Comparison of ENCODE assay signal across 22 cellular contexts in genomic region chr10:33706746-33707145, GRCh38.
DNase-seq lines count a peak whose midpoint lies in the region; ATAC-seq and TF ChIP-seq lines count a peak whose summit lies in the region.
"Had no signal": no experiment of that assay in that cellular context is flagged by ENCODE, and none has a peak within 500 bp of the region (broad histone marks: within the 10 kb centered on the region; RNA-seq: fewer than 3 reads in every experiment).

No MANE protein-coding gene starts in this region.

- no peaks in the 10 kb centered on the region for H3K36me3 Mint-ChIP-seq in nephron progenitor cell (ENCODE audit: low read depth)
- no peaks in the 10 kb centered on the region for H3K36me3 Mint-ChIP-seq in natural killer cell treated with Interleukin-12 subunit alpha and Interleukin-12 subunit beta and Interleukin-15 and Interleukin-18, amount 100 ng/mL, for 72 hours
- H3K36me3 Mint-ChIP-seq: activated naive CD8-positive, alpha-beta T cell had no signal

- H3F3A ChIP-seq in PC-3 (ENCODE audit: low read length, unreplicated experiment): no peaks in the 10 kb centered on the region

- H3K9ac ChIP-seq in PC-3 (ENCODE audit: low read length): peak overlapping the region; percentile 32

- no peak overlapping the region for H2AFZ ChIP-seq in PC-3 (ENCODE audit: low read length)
- H2AFZ ChIP-seq: PC-9 had no signal

- no peaks in the 10 kb centered on the region for H3K9me3 ChIP-seq in PC-3 (ENCODE audit: low read length)
- H3K9me3 ChIP-seq: esophagus squamous epithelium had no signal

- no peaks in the 10 kb centered on the region for H3K27me3 Mint-ChIP-seq in nephron progenitor cell (ENCODE audit: low read depth, poor library complexity)
- peaks cover 25 to 31% of the 10 kb centered on the region in 2 donors for H3K27me3 Mint-ChIP-seq in natural killer cell treated with Interleukin-12 subunit alpha and Interleukin-12 subunit beta and Interleukin-15 and Interleukin-18, amount 100 ng/mL, for 72 hours
- H3K27me3 Mint-ChIP-seq: B cell had no signal

- H3K4me1 ChIP-seq in PC-3 (ENCODE audit: insufficient read depth, low read length): peaks cover 40% of the 10 kb centered on the region

- H4K20me1 ChIP-seq in PC-3 (ENCODE audit: low read length): no peaks in the 10 kb centered on the region

- peak overlapping the region; percentile 46 for H3K27ac Mint-ChIP-seq in nephron progenitor cell
- H3K27ac Mint-ChIP-seq in natural killer cell treated with Interleukin-12 subunit alpha and Interleukin-12 subunit beta and Interleukin-15 and Interleukin-18, amount 100 ng/mL, for 72 hours: no peak overlapping the region
- H3K27ac Mint-ChIP-seq: activated naive CD8-positive, alpha-beta T cell; activated T-cell treated with anti-CD3 and anti-CD28 coated beads, Interleukin-2, amount 50 U/mL, for 72 hours; B cell had no signal

- H3K27me3 ChIP-seq in PC-3 (ENCODE audit: low read length): no peaks in the 10 kb centered on the region
- H3K27me3 ChIP-seq: esophagus squamous epithelium had no signal

- DNase-seq in AG20443 (ENCODE audit: low spot score): peak; percentile 45
- peak; percentile 57 for DNase-seq in PC-3
- DNase-seq in fibroblast of mammary gland (ENCODE audit: low read depth): peak; percentile 81
- no peak for DNase-seq in nephron progenitor cell
- no peak for DNase-seq in SW480 (ENCODE audit: low spot score)
- DNase-seq in effector CD8-positive, alpha-beta T cell (lab: John Stamatoyannopoulos, UW): no peak
- DNase-seq in natural killer cell treated with Interleukin-12 subunit alpha and Interleukin-12 subunit beta and Interleukin-15 and Interleukin-18, amount 100 ng/mL, for 72 hours (ENCODE audit: low spot score): no peak
- DNase-seq: activated CD8-positive, alpha-beta memory T cell treated with anti-CD3 and anti-CD28 coated beads for 24 hours; activated T-cell treated with anti-CD3 and anti-CD28 coated beads, Interleukin-2, amount 50 U/mL, for 72 hours; effector CD4-positive, alpha-beta T cell; esophagus squamous epithelium; Kasumi-1; NCI-H1105 treated with DMSO at 0.1 percent for 48 hours; NCI-H2171; NCI-H69; PC-9; stimulated activated naive CD8-positive, alpha-beta T cell treated with anti-CD3 and anti-CD28 coated beads, Interleukin-15, Interleukin-2, amounts not matched to agents 100 U/mL and 50 U/mL, for 24 hours had no signal

- intact Hi-C loops in PC-3 (cut with micrococcal nuclease): loop anchor here (10.0 kb wide), 1 partner anchor 258 kb away; no protein-coding TSS in a partner anchor

- H3K36me3 ChIP-seq in PC-3 (ENCODE audit: low read depth, low read length): no peaks in the 10 kb centered on the region
- H3K36me3 ChIP-seq: esophagus squamous epithelium had no signal

- no peak for TF ChIP-seq CTCF in PC-3 (conservative IDR thresholded peaks at IDR 0.05; ENCODE audit: low read depth, low read length)
- no peak for TF ChIP-seq CTCF in fibroblast of mammary gland (conservative IDR thresholded peaks at IDR 0.05; ENCODE audit: control insufficient read depth, insufficient read depth, low read depth, low read length)
- TF ChIP-seq CTCF in nephron progenitor cell (IDR thresholded peaks at IDR 0.05): no peak

- peak overlapping the region; percentile 17 for H3K4me2 ChIP-seq in PC-3 (ENCODE audit: low read length)
- H3K4me2 ChIP-seq: PC-9 had no signal

- peaks cover 25% of the 10 kb centered on the region for H3K4me1 Mint-ChIP-seq in nephron progenitor cell
- H3K4me1 Mint-ChIP-seq in natural killer cell treated with Interleukin-12 subunit alpha and Interleukin-12 subunit beta and Interleukin-15 and Interleukin-18, amount 100 ng/mL, for 72 hours (ENCODE audit: low read depth in 2 of 2): no peaks in the 10 kb centered on the region
- H3K4me1 Mint-ChIP-seq: B cell had no signal

- CTCF ChIA-PET in PC-3 (lab: Charles Lee): no interaction called here

- H3K4me3 ChIP-seq in PC-3 (ENCODE audit: low read length) (no peak overlapping the region), fibroblast of mammary gland (ENCODE audit: control insufficient read depth, low read depth, low read length) (no peak overlapping the region)
- H3K4me3 ChIP-seq: esophagus squamous epithelium, GM12878, PC-9 had no signal

- POLR2A ChIA-PET in PC-3 (lab: Charles Lee; ENCODE audit: unreplicated experiment): no interaction called here

- no peaks in the 10 kb centered on the region for H3K9me3 Mint-ChIP-seq in nephron progenitor cell
- no peaks in the 10 kb centered on the region for H3K9me3 Mint-ChIP-seq in natural killer cell treated with Interleukin-12 subunit alpha and Interleukin-12 subunit beta and Interleukin-15 and Interleukin-18, amount 100 ng/mL, for 72 hours
- H3K9me3 Mint-ChIP-seq: activated T-cell treated with anti-CD3 and anti-CD28 coated beads, Interleukin-2, amount 50 U/mL, for 72 hours had no signal

- ATAC-seq in PC-3 (no peak), GM21367 (IDR thresholded peaks at IDR 0.05; ENCODE audit: unreplicated experiment) (no peak)
- no peak for ATAC-seq in natural killer cell treated with Interleukin-12 subunit alpha and Interleukin-12 subunit beta and Interleukin-15 and Interleukin-18, amount 100 ng/mL, for 72 hours
- ATAC-seq: activated CD4-positive, CD25-positive, alpha-beta regulatory T cell treated with anti-CD3 and anti-CD28 coated beads, Interleukin-2, amount 50 U/mL, for 24 hours; activated T-cell treated with anti-CD3 and anti-CD28 coated beads, Interleukin-2, amount 50 U/mL, for 72 hours; GM12878; stimulated activated naive CD8-positive, alpha-beta T cell treated with anti-CD3 and anti-CD28 coated beads, Interleukin-15, Interleukin-2, amounts not matched to agents 100 U/mL and 50 U/mL, for 24 hours had no signal

- 0 out of 2 replicates have a peak, but pooled peaks cover 5% of the 10 kb centered on the region for H3K9me2 ChIP-seq in PC-3 (replicated peaks; ENCODE audit: low read length)

- BruUV-seq in PC-3 (replicated peaks; lab: Mats Ljungman, UMichigan): no TSS peak

- H3K27ac ChIP-seq in PC-3 (ENCODE audit: low read length): peak overlapping the region; percentile 74
- H3K27ac ChIP-seq: esophagus squamous epithelium, PC-9 had no signal

- H3K79me2 ChIP-seq in PC-3 (ENCODE audit: low read length): no peaks in the 10 kb centered on the region

- H3K4me3 Mint-ChIP-seq in nephron progenitor cell: no peak overlapping the region
- no peak overlapping the region for H3K4me3 Mint-ChIP-seq in natural killer cell treated with Interleukin-12 subunit alpha and Interleukin-12 subunit beta and Interleukin-15 and Interleukin-18, amount 100 ng/mL, for 72 hours
- H3K4me3 Mint-ChIP-seq: activated naive CD8-positive, alpha-beta T cell; activated T-cell treated with anti-CD3 and anti-CD28 coated beads, Interleukin-2, amount 50 U/mL, for 72 hours; B cell had no signal

Comparison
In these comparisons a context has a peak if more than half of its experiments do, and no peak if none do; other contexts are left out.
1. DNase-seq: peak in AG20443 (single experiment), PC-3 (single experiment) and fibroblast of mammary gland (single experiment); none in nephron progenitor cell (single experiment), SW480 (single experiment), effector CD8-positive, alpha-beta T cell (single experiment) and natural killer cell treated with Interleukin-12 subunit alpha and Interleukin-12 subunit beta and Interleukin-15 and Interleukin-18, amount 100 ng/mL, for 72 hours (single experiment).